Comparison of ENCODE assay signal across 7 cellular contexts in genomic region chr14:38721822-38722431, GRCh38.
DNase-seq lines count a peak whose midpoint lies in the region; ATAC-seq and TF ChIP-seq lines count a peak whose summit lies in the region.

No MANE protein-coding gene starts in this region.

- H3K4me1 ChIP-seq in body of pancreas, result no peaks in the 10 kb centered on the region

- ATAC-seq in GM19035 (IDR thresholded peaks at IDR 0.05; ENCODE audit: unreplicated experiment) (peak; percentile 85), HG03139 (IDR thresholded peaks at IDR 0.05; ENCODE audit: unreplicated experiment) (peak; percentile 83), body of pancreas (peak; percentile 90)

- H3K27ac ChIP-seq in body of pancreas, result no peak overlapping the region

- DNase-seq in EL (peak; percentile 54), NCI-H748 (lab: John Stamatoyannopoulos, UW; ENCODE audit: unreplicated experiment) (peak; percentile 53), body of pancreas (peak; percentile 63 to 84 (median 73)), iPS-NIHi7 (ENCODE audit: extremely low spot score) (peak; percentile 75)
- peak in 2 of 3 donors; percentile 6 to 18 for DNase-seq in stimulated activated CD4-positive, alpha-beta T cell treated with anti-CD3 and anti-CD28 coated beads, TNF-alpha, amount 100 ng/mL, for 48 hours (ENCODE audit: low read depth in 3 of 3)

- no peaks in the 10 kb centered on the region for H3K9me3 ChIP-seq in body of pancreas

- H3K36me3 ChIP-seq in body of pancreas (replicated peaks in 1 of 2; ENCODE audit: insufficient read depth in 1 of 2, low read depth in 2 of 2), result no peaks in the 10 kb centered on the region

- intact Hi-C loops in body of pancreas (cut with DNase I), result loop anchor here (10.0 kb wide), 2 partner anchors 143 to 293 kb away; no protein-coding TSS in a partner anchor

- WGBS in body of pancreas, 2 donors, result 42 to 44% methylated on average over 4 of the region's 4 CpGs

- H3K27me3 ChIP-seq in body of pancreas, result no peaks in the 10 kb centered on the region

- no peak overlapping the region for H3K4me3 ChIP-seq in body of pancreas

- TF ChIP-seq CTCF in body of pancreas (IDR thresholded peaks at IDR 0.05), result peak; percentile 59 to 89 (median 78)

- no peak for TF ChIP-seq POLR2A in body of pancreas (IDR thresholded peaks at IDR 0.05)

Comparison
In these comparisons a context has a peak if more than half of its experiments do, and no peak if none do; other contexts are left out.
1. DNase-seq: peak in every context shown above with its lines; median percentile 75 in iPS-NIHi7; 73 in body of pancreas; 54 in EL; 53 in NCI-H748; 12 in stimulated activated CD4-positive, alpha-beta T cell treated with anti-CD3 and anti-CD28 coated beads, TNF-alpha, amount 100 ng/mL, for 48 hours.